Comparison of ENCODE assay signal across 1 cellular context in genomic region chr3:126613481-126614187, GRCh38.
TF ChIP-seq lines count a peak whose summit lies in the region.

No MANE protein-coding gene starts in this region.

TF ChIP-seq in GM23338, 12 proteins besides CTCF, POLR2A, EP300 and RAD21 (continued from another document):
- no peak for TF ChIP-seq ZNF462 (CRISPR knock-in tag; IDR thresholded peaks at IDR 0.05)
- no peak for TF ChIP-seq CREB1 (CRISPR knock-in tag; IDR thresholded peaks at IDR 0.05; ENCODE audit: low read depth)
- TF ChIP-seq JUNB (IDR thresholded peaks at IDR 0.05; ENCODE audit: unreplicated experiment): no peak
- TF ChIP-seq, protein P1, sequence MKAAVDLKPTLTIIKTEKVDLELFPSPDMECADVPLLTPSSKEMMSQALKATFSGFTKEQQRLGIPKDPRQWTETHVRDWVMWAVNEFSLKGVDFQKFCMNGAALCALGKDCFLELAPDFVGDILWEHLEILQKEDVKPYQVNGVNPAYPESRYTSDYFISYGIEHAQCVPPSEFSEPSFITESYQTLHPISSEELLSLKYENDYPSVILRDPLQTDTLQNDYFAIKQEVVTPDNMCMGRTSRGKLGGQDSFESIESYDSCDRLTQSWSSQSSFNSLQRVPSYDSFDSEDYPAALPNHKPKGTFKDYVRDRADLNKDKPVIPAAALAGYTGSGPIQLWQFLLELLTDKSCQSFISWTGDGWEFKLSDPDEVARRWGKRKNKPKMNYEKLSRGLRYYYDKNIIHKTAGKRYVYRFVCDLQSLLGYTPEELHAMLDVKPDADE (IDR thresholded peaks at IDR 0.05): no peak
- no peak for TF ChIP-seq EZH2 (IDR thresholded peaks at IDR 0.05; ENCODE audit: low read depth, unreplicated experiment)
- TF ChIP-seq EZH2phosphoT487 (IDR thresholded peaks at IDR 0.05; ENCODE audit: unreplicated experiment): no peak
- TF ChIP-seq NANOG (IDR thresholded peaks at IDR 0.05; ENCODE audit: borderline replicate concordance): no peak
- no peak for TF ChIP-seq ZNF114 (CRISPR knock-in tag; IDR thresholded peaks at IDR 0.05)
- no peak for TF ChIP-seq REST (IDR thresholded peaks at IDR 0.05; ENCODE audit: unreplicated experiment)
- TF ChIP-seq ZNF331 (CRISPR knock-in tag; IDR thresholded peaks at IDR 0.05; ENCODE audit: low read depth): no peak
